11 cellular contexts compared by ENCODE assay signal in the genomic region with DNA sequence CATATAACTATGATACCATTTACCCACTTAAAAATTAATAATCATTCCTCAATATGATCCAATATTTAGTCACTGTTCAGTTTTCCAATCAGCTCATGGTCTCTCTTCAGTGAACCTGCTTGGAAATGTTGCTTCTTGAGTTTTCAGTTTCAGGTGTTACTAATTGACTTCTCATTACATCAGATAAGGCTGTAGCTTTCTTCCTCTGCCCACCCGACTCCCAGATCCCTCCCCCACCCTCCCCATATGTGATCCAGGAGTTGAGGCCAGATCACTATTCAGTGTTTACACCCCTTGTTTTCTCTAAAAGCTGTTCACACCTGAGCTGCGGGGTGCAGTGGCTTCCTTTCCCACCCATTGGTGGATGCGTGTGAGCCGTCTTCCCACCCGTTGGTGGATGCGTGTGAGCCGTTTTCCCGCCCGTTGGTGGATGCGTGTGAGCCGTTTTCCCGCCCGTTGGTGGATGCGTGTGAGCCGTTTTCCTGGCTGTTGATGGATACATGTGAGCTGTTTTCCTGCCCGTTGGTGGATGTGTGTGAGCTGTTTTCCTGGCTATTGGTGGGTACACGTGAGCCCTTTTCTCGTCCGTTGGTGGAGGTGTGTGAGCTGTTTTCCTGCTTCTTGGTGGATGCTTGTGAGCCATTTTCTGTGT. TPM values are rescaled to one million over a fixed set of nuclear protein-coding genes. Genes with fewer than 3 reads are reported as not detected.
DNase-seq lines count a peak whose midpoint lies in the region; ATAC-seq and TF ChIP-seq lines count a peak whose summit lies in the region.
"Had no signal": no experiment of that assay in that cellular context is flagged by ENCODE, and none has a peak within 500 bp of the region (broad histone marks: within the 10 kb centered on the region; RNA-seq: fewer than 3 reads in every experiment).

No MANE protein-coding gene starts in this region.

- H3K4me3 Mint-ChIP-seq in T-helper 2 cell treated with Interferon-gamma antibody and Interleukin-4, amounts not matched to agents 5 μg/mL and 100 μg/mL, for 36 hours = peak overlapping the region; percentile 86
- H3K4me3 Mint-ChIP-seq in dendritic cell treated with granulocyte-macrophage colony-stimulating factor and Interleukin-4, amounts not matched to agents 40 ng/mL and 50 ng/mL, for 4 days = no peak overlapping the region

- H3K9me2 ChIP-seq in OCI-LY7 (ENCODE audit: insufficient read depth, low read length) = no peaks in the 10 kb centered on the region

- H3K27ac Mint-ChIP-seq in T-helper 2 cell treated with Interferon-gamma antibody and Interleukin-4, amounts not matched to agents 5 μg/mL and 100 μg/mL, for 36 hours = peak overlapping the region; percentile 95
- H3K27ac Mint-ChIP-seq in dendritic cell treated with granulocyte-macrophage colony-stimulating factor and Interleukin-4, amounts not matched to agents 40 ng/mL and 50 ng/mL, for 4 days = peak overlapping the region; percentile 55

- peaks cover 38% of the 10 kb centered on the region for H3K4me1 Mint-ChIP-seq in T-helper 2 cell treated with Interferon-gamma antibody and Interleukin-4, amounts not matched to agents 5 μg/mL and 100 μg/mL, for 36 hours (ENCODE audit: low read depth)
- H3K4me1 Mint-ChIP-seq in dendritic cell treated with granulocyte-macrophage colony-stimulating factor and Interleukin-4, amounts not matched to agents 40 ng/mL and 50 ng/mL, for 4 days (ENCODE audit: low read depth) = peaks cover 73% of the 10 kb centered on the region

- no peaks in the 10 kb centered on the region for H3K27me3 Mint-ChIP-seq in T-helper 2 cell treated with Interferon-gamma antibody and Interleukin-4, amounts not matched to agents 5 μg/mL and 100 μg/mL, for 36 hours (ENCODE audit: low read depth)
- no peaks in the 10 kb centered on the region for H3K27me3 Mint-ChIP-seq in dendritic cell treated with granulocyte-macrophage colony-stimulating factor and Interleukin-4, amounts not matched to agents 40 ng/mL and 50 ng/mL, for 4 days

- TF ChIP-seq CTCF in OCI-LY7 (conservative IDR thresholded peaks at IDR 0.05; ENCODE audit: low read length) = no peak

- H3K27ac ChIP-seq in OCI-LY7 (ENCODE audit: low read depth, low read length, poor library complexity, severe bottlenecking) = peak overlapping the region; percentile 99
- H3K27ac ChIP-seq: uterus had no signal

- POLR2A ChIA-PET in OCI-LY7 (lab: Charles Lee) = interaction anchor here (0.6 to 1.3 kb wide), 8 partner anchors 13 to 67 kb away, joined by 3 to 7 read pairs (median 4); a partner anchor contains a TSS

- peaks cover 36% of the 10 kb centered on the region for H3K79me2 ChIP-seq in OCI-LY7 (ENCODE audit: insufficient read depth, low read depth, low read length)

- no peak for DNase-seq in T-helper 2 cell treated with Interferon-gamma antibody and Interleukin-4, amounts not matched to agents 5 μg/mL and 100 μg/mL, for 36 hours (ENCODE audit: low spot score)
- DNase-seq in T-helper 2 cell (no peak), OCI-LY7 (ENCODE audit: low spot score) (peak; percentile 64), sciatic nerve (ENCODE audit: low spot score) (peak; percentile 33)
- DNase-seq: NCI-H774 had no signal

- BruUV-seq in OCI-LY7 (replicated peaks; lab: Mats Ljungman, UMichigan) = no TSS peak

- H3K9me3 Mint-ChIP-seq in T-helper 2 cell treated with Interferon-gamma antibody and Interleukin-4, amounts not matched to agents 5 μg/mL and 100 μg/mL, for 36 hours = no peaks in the 10 kb centered on the region
- H3K9me3 Mint-ChIP-seq in dendritic cell treated with granulocyte-macrophage colony-stimulating factor and Interleukin-4, amounts not matched to agents 40 ng/mL and 50 ng/mL, for 4 days = no peaks in the 10 kb centered on the region

- peaks cover 12% of the 10 kb centered on the region for H3K36me3 Mint-ChIP-seq in T-helper 2 cell treated with Interferon-gamma antibody and Interleukin-4, amounts not matched to agents 5 μg/mL and 100 μg/mL, for 36 hours (ENCODE audit: low read depth)
- H3K36me3 Mint-ChIP-seq in dendritic cell treated with granulocyte-macrophage colony-stimulating factor and Interleukin-4, amounts not matched to agents 40 ng/mL and 50 ng/mL, for 4 days (ENCODE audit: low read depth) = peaks cover 59% of the 10 kb centered on the region

- ATAC-seq in sciatic nerve (no peak), GM19467 (IDR thresholded peaks at IDR 0.05; ENCODE audit: unreplicated experiment) (no peak), esophagus mucosa (no peak), HG03354 (IDR thresholded peaks at IDR 0.05; ENCODE audit: poor library complexity, severe bottlenecking, unreplicated experiment) (no peak)

- H3K4me2 ChIP-seq in OCI-LY7 (ENCODE audit: low read length) = peak overlapping the region; percentile 88

- CTCF ChIA-PET in OCI-LY7 (lab: Charles Lee; ENCODE audit: unreplicated experiment) = interaction anchor here (0.6 to 1.7 kb wide), 4 partner anchors 12 to 66 kb away, joined by 3 to 9 read pairs (median 4); a partner anchor contains a TSS

- H3K4me1 ChIP-seq in OCI-LY7 (ENCODE audit: insufficient read depth, low read length, poor library complexity, severe bottlenecking) = peaks cover 64% of the 10 kb centered on the region

- H3K36me3 ChIP-seq in OCI-LY7 (ENCODE audit: insufficient read depth, low read length) = peaks cover 5% of the 10 kb centered on the region; the same call in 1 of the 2 replicates
- H3K36me3 ChIP-seq: uterus had no signal

- no peaks in the 10 kb centered on the region for H4K20me1 ChIP-seq in OCI-LY7 (ENCODE audit: insufficient read depth, low read length)

- intact Hi-C loops in OCI-LY7 (cut with micrococcal nuclease; ENCODE audit: unreplicated experiment) = loop anchor here (5.0 kb wide), 2 partner anchors 83 to 1233 kb away; a partner anchor contains a TSS
- intact Hi-C loops in dendritic cell treated with granulocyte-macrophage colony-stimulating factor and Interleukin-4, amounts not matched to agents 40 ng/mL and 50 ng/mL, for 4 days (cut with micrococcal nuclease) = loop anchor here (5.0 kb wide), 1 partner anchor 33 kb away; a partner anchor contains a TSS
- intact Hi-C loops in sciatic nerve (cut with DNase I) = no loop called here

- peak overlapping the region; percentile 74 for H3K4me3 ChIP-seq in OCI-LY7 (ENCODE audit: low read depth, low read length, poor library complexity, severe bottlenecking)
- H3K4me3 ChIP-seq: uterus had no signal

- H3K9me3 ChIP-seq in OCI-LY7 (ENCODE audit: low read length) = no peaks in the 10 kb centered on the region
- H3K9me3 ChIP-seq: uterus had no signal

- no peak overlapping the region; the same call in 1 of the 2 replicates for H2AFZ ChIP-seq in OCI-LY7 (ENCODE audit: low read length)

RNA-seq across cellular contexts. Expression of a gene that starts 3.2 kb away (rescaled TPM):
- 60.3 and 85.6 TPM in 2 replicates for total RNA-seq in OCI-LY7 (2014; rRNA removed; shearing (Covaris generic))
- total RNA-seq in OCI-LY7 (2022) (101 and 107 TPM in 2 replicates), sciatic nerve (44.0 TPM), esophagus mucosa (35.2 TPM)

RNA-seq across cellular contexts. Expression of a gene that starts 11.7 kb away (rescaled TPM):
- 5.9 and 10.7 TPM in 2 replicates for total RNA-seq in OCI-LY7 (2014; rRNA removed; shearing (Covaris generic))
- total RNA-seq in OCI-LY7 (2022) (16.0 and 28.1 TPM in 2 replicates), sciatic nerve (9.6 TPM), esophagus mucosa (11.3 TPM)

RNA-seq across cellular contexts. Expression of a gene that starts 17.6 kb away (rescaled TPM):
- total RNA-seq in OCI-LY7 (2014; rRNA removed; shearing (Covaris generic)) = 39.5 and 48.3 TPM in 2 replicates
- total RNA-seq in OCI-LY7 (2022) (42.2 and 46.2 TPM in 2 replicates), sciatic nerve (64.1 TPM), esophagus mucosa (79.5 TPM)

RNA-seq across cellular contexts. Expression of a gene that starts 32.9 kb away (rescaled TPM):
- total RNA-seq in OCI-LY7 (2014; rRNA removed; shearing (Covaris generic)) = 46.0 and 47.5 TPM in 2 replicates
- 23.6 and 30.4 TPM in 2 replicates for total RNA-seq in OCI-LY7 (2022)
- total RNA-seq in sciatic nerve = 35.2 TPM
- total RNA-seq in esophagus mucosa = 10.2 TPM

RNA-seq across cellular contexts. Expression of a gene that starts 33.7 kb away (rescaled TPM):
- not detected in 2 replicates for total RNA-seq in OCI-LY7 (2014; rRNA removed; shearing (Covaris generic))
- not detected in 2 replicates for total RNA-seq in OCI-LY7 (2022)
- 0.13 TPM for total RNA-seq in sciatic nerve
- total RNA-seq in esophagus mucosa = 0.12 TPM
- total RNA-seq: A172 had no signal

Comparison
In these comparisons a context has a peak if more than half of its experiments do, and no peak if none do; other contexts are left out.
1. DNase-seq: peak in OCI-LY7 (single experiment) and sciatic nerve (single experiment); none in T-helper 2 cell treated with Interferon-gamma antibody and Interleukin-4, amounts not matched to agents 5 μg/mL and 100 μg/mL, for 36 hours (single experiment) and T-helper 2 cell (0 of 5).